In the genomic region with DNA sequence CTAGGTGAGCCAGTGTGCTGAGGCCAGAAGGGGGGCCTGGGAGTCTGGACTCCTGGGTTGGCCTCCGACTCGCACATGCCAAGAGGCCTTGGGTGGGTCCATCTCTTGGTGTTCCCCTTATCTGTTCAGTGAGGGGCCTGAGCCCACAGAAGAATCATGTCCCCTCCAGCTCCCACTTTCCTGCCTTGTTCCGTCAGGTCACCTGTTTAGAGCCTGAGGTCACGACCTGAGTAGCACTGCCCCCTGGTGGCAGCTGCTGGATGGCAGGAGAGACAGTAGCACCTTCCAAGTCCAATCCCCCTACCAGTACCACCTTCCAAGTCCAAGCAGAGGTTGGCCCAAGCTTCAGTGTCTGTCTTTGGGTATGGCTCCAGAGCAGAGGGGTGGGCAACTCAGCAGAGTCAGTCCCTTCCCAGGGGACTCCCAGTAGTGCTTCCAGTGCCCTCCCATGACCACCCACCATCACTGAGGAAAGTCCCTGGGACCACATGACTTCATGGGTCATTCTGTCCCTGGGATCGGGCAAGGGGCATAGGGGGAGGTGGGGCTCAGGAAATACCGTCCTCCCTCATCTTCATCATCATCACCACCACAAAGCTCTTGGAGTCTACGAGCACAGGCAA, we compare ENCODE assay signal across 8 cellular contexts.
DNase-seq lines count a peak whose midpoint lies in the region; ATAC-seq and TF ChIP-seq lines count a peak whose summit lies in the region.

No MANE protein-coding gene starts in this region.

- H3K14ac ChIP-seq in trophoblast cell (ENCODE audit: low read length), result no peak overlapping the region

- DNase-seq in GM13977 (ENCODE audit: low spot score) (peak; percentile 61), dorsolateral prefrontal cortex (peak in 2 of 10 donors; percentile 6 to 20), trophoblast cell (peak; percentile 17 to 65), A172 (ENCODE audit: low spot score) (no peak), NCI-H510A (lab: John Stamatoyannopoulos, UW) (no peak), aorta (no peak)

- no peak overlapping the region for H3K4me2 ChIP-seq in trophoblast cell (ENCODE audit: low read length)

- no peaks in the 10 kb centered on the region for H3K79me1 ChIP-seq in trophoblast cell (ENCODE audit: low read length)

- no peak overlapping the region for H3K9ac ChIP-seq in trophoblast cell (ENCODE audit: low read length)

- H3K27me3 ChIP-seq in dorsolateral prefrontal cortex (peaks cover 0 to 18% (median 0%) of the 10 kb centered on the region in 45 donors), trophoblast cell (ENCODE audit: insufficient read depth, low read length) (no peaks in the 10 kb centered on the region), aorta (ENCODE audit: control insufficient read depth in 1 of 2, insufficient read depth in 2 of 2, low read length in 1 of 2) (no peaks in the 10 kb centered on the region)

- no peak overlapping the region for H2BK5ac ChIP-seq in trophoblast cell (ENCODE audit: low read depth, low read length, poor library complexity)

- in situ Hi-C loops in GM13977 (cut with MboI; ENCODE audit: low pct_unique_long_range_greater_than_20kb, low sequenced_read_pairs, unreplicated experiment), result no loop called here

- no peak overlapping the region for H3K23ac ChIP-seq in trophoblast cell (ENCODE audit: low read length)

- no peak overlapping the region for H4K8ac ChIP-seq in trophoblast cell (ENCODE audit: low read depth, low read length)

- peak; percentile 65 for ATAC-seq in HG02973 (IDR thresholded peaks at IDR 0.05; ENCODE audit: unreplicated experiment)
- no peak for ATAC-seq in aorta (ENCODE audit: low FRiP score)

- no peak overlapping the region for H3K18ac ChIP-seq in trophoblast cell (ENCODE audit: low read length)

- no CpG with 5 or more reads among the region's 7 CpGs for WGBS in trophoblast cell (ENCODE audit: extremely low coverage, insufficient coverage, insufficient read length)
- 92 to 95% methylated on average over 6 to 7 of the region's 7 CpGs for WGBS in aorta, 2 donors

- H4K12ac ChIP-seq in trophoblast cell (ENCODE audit: low read depth, low read length), result no peak overlapping the region

- H3K4me1 ChIP-seq in trophoblast cell (ENCODE audit: control insufficient read depth in 1 of 2, insufficient read depth in 2 of 2, low read length in 2 of 2) (no peaks in the 10 kb centered on the region), aorta (ENCODE audit: control insufficient read depth in 1 of 2, insufficient read depth in 2 of 2, low read length in 2 of 2) (peaks cover 0 to 8% of the 10 kb centered on the region in 2 donors)

- H2AK5ac ChIP-seq in trophoblast cell (ENCODE audit: low read length), result no peak overlapping the region

- peak; percentile 81 for TF ChIP-seq CTCF in GM13977 (IDR thresholded peaks at IDR 0.05; ENCODE audit: extremely low read depth, insufficient read depth, missing control alignments)
- TF ChIP-seq CTCF in WI38 (IDR thresholded peaks at IDR 0.05; ENCODE audit: low read depth, low read length), result peak; percentile 24; the same call in 1 of the 2 replicates
- peak in 38 of 56 donors; percentile 8 to 43 (median 23) for TF ChIP-seq CTCF in dorsolateral prefrontal cortex (IDR thresholded peaks at IDR 0.05 in 54 of 56, conservative IDR thresholded peaks at IDR 0.05 in 2 of 56; ENCODE audit: low read depth in 1 of 56, partially characterized antibody in 56 of 56)

- H3K36me3 ChIP-seq in trophoblast cell (ENCODE audit: control insufficient read depth in 1 of 2, insufficient read depth in 2 of 2, low read length in 2 of 2) (no peaks in the 10 kb centered on the region), aorta (ENCODE audit: control insufficient read depth in 1 of 2, insufficient read depth in 2 of 2, low read length in 1 of 2) (no peaks in the 10 kb centered on the region)

- no peak overlapping the region for H4K91ac ChIP-seq in trophoblast cell (ENCODE audit: low read depth, low read length)

- no peak overlapping the region for H3K4ac ChIP-seq in trophoblast cell (ENCODE audit: low read depth, low read length)

- no peak overlapping the region for H2AFZ ChIP-seq in trophoblast cell (ENCODE audit: insufficient read depth, low read length, poor library complexity)

- H3K4me3 ChIP-seq in WI38 (ENCODE audit: low read depth, low read length) (no peak overlapping the region), dorsolateral prefrontal cortex (no peak overlapping the region), trophoblast cell (ENCODE audit: low read depth, low read length) (no peak overlapping the region), aorta (ENCODE audit: low read length in 2 of 2) (no peak overlapping the region)

- no peak overlapping the region for H2BK12ac ChIP-seq in trophoblast cell (ENCODE audit: low read length)

- no peak overlapping the region for H2BK120ac ChIP-seq in trophoblast cell (ENCODE audit: insufficient read depth, low read length, poor library complexity)

- intact Hi-C loops in dorsolateral prefrontal cortex (cut with DNase I) (no loop called here), aorta (cut with DNase I) (no loop called here)

- no peak overlapping the region for H3K27ac ChIP-seq in dorsolateral prefrontal cortex
- H3K27ac ChIP-seq in trophoblast cell (ENCODE audit: low read depth, low read length), result no peak overlapping the region
- H3K27ac ChIP-seq in aorta (ENCODE audit: low read depth in 1 of 2, low read length in 2 of 2), result no peak overlapping the region

- H3K79me2 ChIP-seq in trophoblast cell (ENCODE audit: control insufficient read depth, insufficient read depth, low read length, poor library complexity), result no peaks in the 10 kb centered on the region

- peaks cover 4% of the 10 kb centered on the region for H3K9me3 ChIP-seq in trophoblast cell (ENCODE audit: insufficient read depth, low read depth, low read length)
- no peaks in the 10 kb centered on the region for H3K9me3 ChIP-seq in aorta (ENCODE audit: control insufficient read depth, low read length)

Comparison
In these comparisons a context has a peak if more than half of its experiments do, and no peak if none do; other contexts are left out.
1. DNase-seq: peak in GM13977 (single experiment) and trophoblast cell (2 of 2); none in A172 (single experiment), NCI-H510A (single experiment) and aorta (0 of 2).
2. CTCF ChIP-seq: peak in every context shown above with its lines; median percentile 81 in GM13977; 24 in WI38; 23 in dorsolateral prefrontal cortex.